26 cellular contexts compared by ENCODE assay signal in the genomic region with DNA sequence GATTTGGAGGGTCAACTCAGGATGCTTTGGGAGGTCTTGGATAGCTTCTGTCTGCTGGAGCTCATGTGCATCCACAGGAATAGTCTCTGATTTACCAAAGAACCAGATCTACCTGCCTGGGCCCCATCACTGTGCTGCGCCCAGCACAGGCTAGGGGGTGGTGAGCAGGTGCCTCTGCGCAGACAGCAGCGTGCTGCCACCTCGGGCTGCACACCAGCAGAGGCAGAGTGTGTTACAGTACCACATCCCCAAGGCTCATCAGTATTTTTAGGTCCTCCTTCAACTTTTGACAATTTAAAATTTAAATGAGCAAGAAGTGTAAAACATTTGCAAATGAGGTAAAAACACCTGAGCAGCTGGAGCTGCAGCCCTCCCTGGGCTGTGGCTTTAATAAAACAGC.
DNase-seq lines count a peak whose midpoint lies in the region; TF ChIP-seq lines count a peak whose summit lies in the region.
"Had no signal": no experiment of that assay in that cellular context is flagged by ENCODE, and none has a peak within 500 bp of the region (broad histone marks: within the 10 kb centered on the region; RNA-seq: fewer than 3 reads in every experiment).

No MANE protein-coding gene starts in this region.

- no peak overlapping the region for H3K27ac ChIP-seq in endodermal cell (ENCODE audit: low read depth, low read length)
- H3K27ac ChIP-seq in stomach, result no peak overlapping the region
- H3K27ac ChIP-seq: C4-2B, SJSA1 had no signal

- 96 to 100% methylated on average over 1 to 4 of the region's 4 CpGs for WGBS in endodermal cell (ENCODE audit: insufficient coverage in 1 of 2, insufficient read length in 1 of 2), 2 experiments
- WGBS in stomach, 5 donors, result 84 to 98% (median 94%) methylated on average over 4 of the region's 4 CpGs

- intact Hi-C loops in stomach (cut with DNase I; ENCODE audit: low total_unique reads), result no loop called here

- H3K27ac Mint-ChIP-seq in HFFc6, result no peak overlapping the region
- H3K27ac Mint-ChIP-seq in endodermal cell, result no peak overlapping the region
- H3K27ac Mint-ChIP-seq: B cell, T-cell had no signal

- TF ChIP-seq EP300 in stomach (IDR thresholded peaks at IDR 0.05), result no peak

- H3K4me3 Mint-ChIP-seq in HFFc6 (no peak overlapping the region), endodermal cell (no peak overlapping the region)
- H3K4me3 Mint-ChIP-seq: B cell; CD8-positive, alpha-beta T cell; T-cell had no signal

- H3K4me1 ChIP-seq in endodermal cell (ENCODE audit: control insufficient read depth, insufficient read depth, low read length) (no peaks in the 10 kb centered on the region), stomach (peaks cover 0 to 23% (median 11%) of the 10 kb centered on the region in 4 donors)
- H3K4me1 ChIP-seq: Caco-2, SJSA1 had no signal

- H3K36me3 Mint-ChIP-seq in HFFc6 (ENCODE audit: low read depth) (peaks cover 19% of the 10 kb centered on the region; the same call in 1 of the 2 replicates), endodermal cell (ENCODE audit: low read depth) (peaks cover 6% of the 10 kb centered on the region)

- peaks cover 29% of the 10 kb centered on the region for H3K4me1 Mint-ChIP-seq in HFFc6 (ENCODE audit: low read depth)
- H3K4me1 Mint-ChIP-seq in endodermal cell, result peaks cover 14% of the 10 kb centered on the region

- no peak overlapping the region for H3K9ac ChIP-seq in endodermal cell (ENCODE audit: extremely low read depth, low read length, poor library complexity, severe bottlenecking)

- H3K9me3 ChIP-seq in endodermal cell (ENCODE audit: control insufficient read depth, low read length), result no peaks in the 10 kb centered on the region
- no peaks in the 10 kb centered on the region for H3K9me3 ChIP-seq in stomach
- H3K9me3 ChIP-seq: Caco-2, SJSA1 had no signal

- DNase-seq in HFFc6, result no peak
- peak; percentile 37 to 68 for DNase-seq in NCI-H526 (lab: John Stamatoyannopoulos, UW)
- DNase-seq in endodermal cell, result no peak
- DNase-seq in putamen (ENCODE audit: low spot score), result peak; percentile 63
- DNase-seq in stomach, result no peak
- no peak for DNase-seq in cerebellar cortex (ENCODE audit: low spot score)
- no peak for DNase-seq in hippocampal formation (lab: John Stamatoyannopoulos, UW)
- DNase-seq: Caco-2; CD8-positive, alpha-beta T cell; DMS 273 treated with DMSO at 0.1 percent for 48 hours; GF-D8; IMR-90; KG1; MM.1S; NCI-H1092; NCI-H1930; NCI-H226; NCI-H510A; NCI-H748 treated with DMSO at 0.1 percent for 48 hours; NK-92 treated with Interleukin-12 subunit alpha and Interleukin-12 subunit beta, amount 100 ng/mL, for 24 hours; Right ventricle myocardium superior; RPMI8226; T-cell had no signal

- no peak for TF ChIP-seq POLR2A in stomach (IDR thresholded peaks at IDR 0.05)

- no peak overlapping the region for H3K4me3 ChIP-seq in endodermal cell (ENCODE audit: low read length)
- H3K4me3 ChIP-seq in stomach, result no peak overlapping the region
- H3K4me3 ChIP-seq: SJSA1 had no signal

- H3K36me3 ChIP-seq in endodermal cell (ENCODE audit: control insufficient read depth, insufficient read depth, low read length), result no peaks in the 10 kb centered on the region
- H3K36me3 ChIP-seq in stomach, result peaks cover 0 to 16% (median 8%) of the 10 kb centered on the region in 4 donors

- TF ChIP-seq CTCF in HFFc6 (IDR thresholded peaks at IDR 0.05) (0 out of 2 replicates have a peak, but pooled peaks have one; percentile 18), endodermal cell (conservative IDR thresholded peaks at IDR 0.05) (peak; percentile 42), stomach (IDR thresholded peaks at IDR 0.05) (no peak)

- H3K27me3 Mint-ChIP-seq in HFFc6 (ENCODE audit: insufficient read depth) (no peaks in the 10 kb centered on the region; the same call in none of the 2 replicates), endodermal cell (ENCODE audit: insufficient read depth) (no peaks in the 10 kb centered on the region)
- H3K27me3 Mint-ChIP-seq: B cell, T-cell had no signal

- H3K27me3 ChIP-seq in endodermal cell (ENCODE audit: control insufficient read depth, insufficient read depth, low read length, poor library complexity, severe bottlenecking) (no peaks in the 10 kb centered on the region), stomach (no peaks in the 10 kb centered on the region)
- H3K27me3 ChIP-seq: SJSA1 had no signal

- H3K9me3 Mint-ChIP-seq in HFFc6 (no peaks in the 10 kb centered on the region), endodermal cell (no peaks in the 10 kb centered on the region)
- H3K9me3 Mint-ChIP-seq: CD8-positive, alpha-beta T cell; T-cell had no signal

Comparison
In these comparisons a context has a peak if more than half of its experiments do, and no peak if none do; other contexts are left out.
1. DNase-seq: peak in NCI-H526 (2 of 2) and putamen (single experiment); none in HFFc6 (single experiment), endodermal cell (single experiment), stomach (single experiment), cerebellar cortex (single experiment) and hippocampal formation (0 of 2).
2. CTCF ChIP-seq: peak in HFFc6 (single experiment) and endodermal cell (single experiment); none in stomach (0 of 7).